ENCODE assay signal across 10 cellular contexts in genomic region chr7:4715385-4715770, GRCh38. TPM values are rescaled to one million over a fixed set of nuclear protein-coding genes. Genes with fewer than 3 reads are reported as not detected.
A peak's percentile ranks its signal among the peaks of the same experiment; 100 is the strongest.
DNase-seq lines count a peak whose midpoint lies in the region; ATAC-seq and TF ChIP-seq lines count a peak whose summit lies in the region.
"Had no signal": no experiment of that assay in that cellular context is flagged by ENCODE, and none has a peak within 500 bp of the region (broad histone marks: within the 10 kb centered on the region; RNA-seq: fewer than 3 reads in every experiment).

No MANE protein-coding gene starts in this region.

- no peaks in the 10 kb centered on the region for H3K27me3 ChIP-seq in CD4-positive, alpha-beta memory T cell (ENCODE audit: insufficient read depth, low read length)
- H3K27me3 ChIP-seq in vagina (no peaks in the 10 kb centered on the region), WERI-Rb-1 (ENCODE audit: insufficient read depth, low read depth, severe bottlenecking) (no peaks in the 10 kb centered on the region)

- H3K4me1 Mint-ChIP-seq in CD4-positive, alpha-beta memory T cell: peaks cover 47 to 92% (median 64%) of the 10 kb centered on the region in 4 donors

- intact Hi-C loops in CD4-positive, alpha-beta memory T cell (cut with micrococcal nuclease): no loop called here
- intact Hi-C loops in Right ventricle myocardium inferior (cut with DNase I) (loop anchor here (1.0 kb wide), 1 partner anchor 29 kb away; no protein-coding TSS in a partner anchor), sciatic nerve (cut with DNase I) (no loop called here), vagina (cut with DNase I) (no loop called here)

- TF ChIP-seq POLR2A in vagina (IDR thresholded peaks at IDR 0.05): no peak

- H3K27me3 Mint-ChIP-seq in CD4-positive, alpha-beta memory T cell: no peaks in the 10 kb centered on the region

- TF ChIP-seq CTCF in WI38 (IDR thresholded peaks at IDR 0.05; ENCODE audit: low read depth, low read length): no peak
- TF ChIP-seq CTCF in vagina (IDR thresholded peaks at IDR 0.05): no peak
- no peak for TF ChIP-seq CTCF in WERI-Rb-1 (IDR thresholded peaks at IDR 0.05; ENCODE audit: low read depth, low read length)

- no peak overlapping the region for H3K27ac ChIP-seq in CD4-positive, alpha-beta memory T cell (ENCODE audit: low read depth, low read length)
- H3K27ac ChIP-seq in vagina (no peak overlapping the region), WERI-Rb-1 (no peak overlapping the region)

- ATAC-seq in Right ventricle myocardium inferior (peak; percentile 96), sciatic nerve (peak; percentile 79), GM21723 (IDR thresholded peaks at IDR 0.05; ENCODE audit: unreplicated experiment) (no peak), GM21526 (IDR thresholded peaks at IDR 0.05; ENCODE audit: low FRiP score, unreplicated experiment) (no peak)

- peak overlapping the region in 1 of 8 donors; percentile 20 for H3K4me3 Mint-ChIP-seq in CD4-positive, alpha-beta memory T cell

- POLR2A ChIA-PET in CD4-positive, alpha-beta memory T cell (lab: Charles Lee; ENCODE audit: partially characterized antibody): no interaction called here

- no peaks in the 10 kb centered on the region for H3K9me3 ChIP-seq in CD4-positive, alpha-beta memory T cell (ENCODE audit: control insufficient read depth in 1 of 2, low read length in 2 of 2)
- H3K9me3 ChIP-seq in vagina (no peaks in the 10 kb centered on the region), WERI-Rb-1 (ENCODE audit: severe bottlenecking) (no peaks in the 10 kb centered on the region)

- no peak overlapping the region for H3K4me3 ChIP-seq in CD4-positive, alpha-beta memory T cell (ENCODE audit: low read length in 2 of 2)
- H3K4me3 ChIP-seq in WI38 (ENCODE audit: low read depth, low read length) (peak overlapping the region; percentile 16; the same call in 1 of the 2 replicates), vagina (no peak overlapping the region), WERI-Rb-1 (ENCODE audit: low read depth, low read length) (no peak overlapping the region)

- no peaks in the 10 kb centered on the region for H3K36me3 ChIP-seq in CD4-positive, alpha-beta memory T cell (ENCODE audit: insufficient read depth, low read length)
- H3K36me3 ChIP-seq in vagina (no peaks in the 10 kb centered on the region), WERI-Rb-1 (peaks cover 8% of the 10 kb centered on the region)

- peaks cover 20 to 36% of the 10 kb centered on the region in 2 donors for H3K36me3 Mint-ChIP-seq in CD4-positive, alpha-beta memory T cell

- peak overlapping the region in 4 of 7 donors; percentile 47 to 67 (median 60) for H3K27ac Mint-ChIP-seq in CD4-positive, alpha-beta memory T cell

- CTCF ChIA-PET in CD4-positive, alpha-beta memory T cell (lab: Charles Lee; ENCODE audit: partially characterized antibody): no interaction called here

- peaks cover 35% of the 10 kb centered on the region for H3K4me1 ChIP-seq in CD4-positive, alpha-beta memory T cell (ENCODE audit: insufficient read depth, low read length)
- peaks cover 46% of the 10 kb centered on the region for H3K4me1 ChIP-seq in vagina

- no peak for DNase-seq in CD4-positive, alpha-beta memory T cell
- peak; percentile 82 for DNase-seq in Right ventricle myocardium inferior (ENCODE audit: missing footprints)
- DNase-seq in sciatic nerve (ENCODE audit: low spot score): peak; percentile 66
- DNase-seq in vagina (ENCODE audit: extremely low spot score in 2 of 2): no peak
- no peak for DNase-seq in WERI-Rb-1
- DNase-seq: activated CD4-positive, alpha-beta T cell treated with anti-CD3 and anti-CD28 coated beads, Interleukin-2, amount 50 U/mL, for 48 hours; NCI-H1092 treated with DMSO at 0.1 percent for 48 hours had no signal

- H3K9me3 Mint-ChIP-seq in CD4-positive, alpha-beta memory T cell: no peaks in the 10 kb centered on the region

RNA-seq across cellular contexts. Expression of gene FOXK1, which starts 33.3 kb away (rescaled TPM):
- total RNA-seq in CD4-positive, alpha-beta memory T cell: 10 to 100 TPM; 52.9 to 53.3 TPM
- polyA plus RNA-seq in CD4-positive, alpha-beta memory T cell: 1 to 10 TPM; 1.3 to 5.0 TPM
- total RNA-seq in Right ventricle myocardium inferior: 16.8 TPM
- 37.7 TPM for total RNA-seq in sciatic nerve
- 28.5 TPM for total RNA-seq in vagina

Comparison
In these comparisons a context has a peak if more than half of its experiments do, and no peak if none do; other contexts are left out.
1. DNase-seq: peak in Right ventricle myocardium inferior (single experiment) and sciatic nerve (single experiment); none in CD4-positive, alpha-beta memory T cell (0 of 5), vagina (0 of 2) and WERI-Rb-1 (single experiment).
2. ATAC-seq: peak in Right ventricle myocardium inferior (single experiment) and sciatic nerve (single experiment); none in GM21723 (single experiment) and GM21526 (single experiment).